ENCODE assay signal across 4 cellular contexts in the genomic region with DNA sequence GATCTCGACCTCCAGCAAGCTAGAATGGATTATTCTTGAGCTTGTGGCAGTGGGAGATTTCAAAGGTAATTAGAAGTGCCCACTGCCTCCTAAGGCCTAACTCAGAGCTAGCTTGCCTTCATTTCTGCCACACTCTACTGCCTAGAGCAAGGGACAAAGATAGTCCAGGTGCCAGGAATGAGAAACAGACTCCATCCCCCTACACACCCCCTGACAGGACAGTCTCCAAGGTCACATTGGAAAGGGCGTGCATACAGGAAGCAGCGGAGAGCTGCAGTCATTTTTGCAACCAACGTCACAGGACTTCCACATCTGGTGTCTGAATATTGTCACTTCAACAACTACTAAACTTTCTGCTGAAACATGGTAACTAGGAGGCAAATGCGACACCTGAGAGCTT.
"Had no signal": no experiment of that assay in that cellular context is flagged by ENCODE, and none has a peak within 500 bp of the region (broad histone marks: within the 10 kb centered on the region; RNA-seq: fewer than 3 reads in every experiment).

No MANE protein-coding gene starts in this region.

- DNase-seq: H9, HCEC 1CT had no signal

- H3K4me3 Mint-ChIP-seq: GM23338, H9, IgD-negative memory B cell had no signal

- ATAC-seq: GM23338 had no signal

- H3K27ac Mint-ChIP-seq: GM23338, H9, IgD-negative memory B cell had no signal

- H3K36me3 Mint-ChIP-seq: IgD-negative memory B cell had no signal

- H3K4me3 ChIP-seq: GM23338 had no signal
